8 cellular contexts compared by ENCODE assay signal in the genomic region with DNA sequence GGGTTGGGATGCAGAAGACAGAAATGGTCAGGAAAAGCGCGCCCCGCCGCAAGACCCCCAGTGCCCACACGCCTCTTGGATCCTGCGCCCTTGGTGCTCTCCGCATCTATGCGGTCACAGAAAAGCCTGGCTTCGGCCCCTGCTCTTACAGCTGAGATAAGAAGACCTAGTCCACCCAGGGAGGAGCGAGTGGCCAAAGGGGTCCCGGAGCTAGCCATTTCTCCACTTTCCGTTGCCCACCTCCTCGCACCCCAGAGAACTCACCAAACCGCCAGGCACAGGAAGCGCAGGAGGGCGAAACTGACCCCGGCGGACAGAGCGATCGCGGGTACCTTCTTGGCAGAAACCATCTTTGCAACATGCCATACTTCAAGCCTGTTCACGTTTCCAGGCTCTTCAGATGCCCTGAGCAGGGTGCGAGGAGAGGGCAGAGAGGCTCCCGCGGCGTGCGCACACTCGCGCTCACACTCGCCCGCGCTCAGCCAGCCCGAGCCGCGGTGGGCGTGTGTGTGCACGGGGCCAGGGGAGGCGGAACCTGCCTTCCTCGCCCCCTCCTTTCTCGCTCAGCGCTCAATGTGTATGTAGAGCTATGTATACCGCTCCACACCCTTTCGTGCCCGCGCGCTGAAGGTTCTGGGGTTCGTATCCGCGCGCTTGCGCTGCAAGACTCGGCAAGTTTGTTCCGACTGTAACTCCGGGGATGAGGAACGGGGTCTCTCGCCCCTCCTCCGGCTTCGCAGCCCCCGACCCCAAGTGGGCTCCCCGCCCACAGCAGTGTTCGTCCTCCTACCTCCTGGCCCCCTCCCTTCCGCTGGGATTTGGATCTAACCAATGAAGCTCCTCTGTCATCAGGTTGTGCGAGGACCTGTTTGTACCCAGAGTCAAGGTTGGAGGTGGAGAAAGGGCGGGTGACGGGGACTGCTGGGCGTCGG. TPM values are rescaled to one million over a fixed set of nuclear protein-coding genes. Genes with fewer than 3 reads are reported as not detected.
A peak's percentile ranks its signal among the peaks of the same experiment; 100 is the strongest.
DNase-seq lines count a peak whose midpoint lies in the region; ATAC-seq lines count a peak whose summit lies in the region.

TSS of gene GABRA4 (minus strand) at position 507 of the 932 bp plus-strand sequence. CDS start at position 350, 157 bp downstream.

- no peak within 1 kb of the TSS for H3K4me2 ChIP-seq in GM23248 (ENCODE audit: unreplicated experiment)

- H3K36me3 ChIP-seq in GM23248 (ENCODE audit: low read depth) = no peaks in the 10 kb centered on the region

- H3K27me3 ChIP-seq in GM23248 (replicated peaks; ENCODE audit: insufficient read depth) = peaks cover 18% of the 10 kb centered on the region

- peaks cover 10% of the 10 kb centered on the region for H3K4me1 Mint-ChIP-seq in activated T-cell treated with anti-CD3 and anti-CD28 coated beads, Interleukin-2, amount 50 U/mL, for 72 hours (ENCODE audit: low read depth)

- peak within 1 kb of the TSS; percentile 68 to 71 for H3K4me3 Mint-ChIP-seq in activated T-cell treated with anti-CD3 and anti-CD28 coated beads, Interleukin-2, amount 50 U/mL, for 72 hours

- peak; percentile 49 to 69 for ATAC-seq in activated T-cell treated with anti-CD3 and anti-CD28 coated beads, Interleukin-2, amount 50 U/mL, for 72 hours (replicated peaks in 1 of 2)
- ATAC-seq in left cardiac atrium (peak; percentile 27 to 75), HG03108 (IDR thresholded peaks at IDR 0.05; ENCODE audit: unreplicated experiment) (no peak)

- intact Hi-C loops in left cardiac atrium (cut with DNase I) = no loop called here

- no peaks in the 10 kb centered on the region for H3K9me2 ChIP-seq in GM23248 (ENCODE audit: insufficient read depth)

- no peak within 1 kb of the TSS for H2AFZ ChIP-seq in GM23248

- H4K20me1 ChIP-seq in GM23248 (ENCODE audit: insufficient read depth) = no peaks in the 10 kb centered on the region

- H3K79me2 ChIP-seq in GM23248 (ENCODE audit: insufficient read depth) = no peaks in the 10 kb centered on the region

- H3F3A ChIP-seq in GM23248 (ENCODE audit: insufficient read depth) = no peaks in the 10 kb centered on the region

- H3K4me3 ChIP-seq in GM23248 (no peak within 1 kb of the TSS), skeletal muscle cell (ENCODE audit: low read depth, low read length) (peak within 1 kb of the TSS; percentile 36)

- H3K9me3 ChIP-seq in GM23248 (ENCODE audit: low read depth) = no peaks in the 10 kb centered on the region

- 8 to 11% methylated on average over 51 to 67 of the region's 67 CpGs for WGBS in GM23248 (ENCODE audit: low coverage in 1 of 2, low lambda C conversion rate in 2 of 2, missing lambda C conversion rate in 2 of 2), 2 experiments

- peaks cover 3 to 4% of the 10 kb centered on the region in 2 donors for H3K36me3 Mint-ChIP-seq in activated T-cell treated with anti-CD3 and anti-CD28 coated beads, Interleukin-2, amount 50 U/mL, for 72 hours (ENCODE audit: insufficient read depth in 2 of 2)

- no peaks in the 10 kb centered on the region for H3K4me1 ChIP-seq in GM23248 (ENCODE audit: insufficient read depth)

- in situ Hi-C loops in GM23248 (cut with MboI) = no loop called here

- H3K9ac ChIP-seq in GM23248 = no peak within 1 kb of the TSS

- no peak within 1 kb of the TSS for H3K27ac Mint-ChIP-seq in activated T-cell treated with anti-CD3 and anti-CD28 coated beads, Interleukin-2, amount 50 U/mL, for 72 hours

- no peak within 1 kb of the TSS for H3K27ac ChIP-seq in GM23248

- DNase-seq in GM23248 = peak; percentile 0
- peak; percentile 3 to 5 for DNase-seq in activated T-cell treated with anti-CD3 and anti-CD28 coated beads, Interleukin-2, amount 50 U/mL, for 72 hours
- no peak for DNase-seq in left cardiac atrium
- DNase-seq in skeletal muscle cell (ENCODE audit: low read depth) = no peak
- DNase-seq in epidermal melanocyte (ENCODE audit: insufficient read length, low spot score) = no peak
- DNase-seq in OCI-M1 (lab: John Stamatoyannopoulos, UW) = no peak
- DNase-seq in NCI-H2171 (lab: John Stamatoyannopoulos, UW) = no peak

- H3K27me3 Mint-ChIP-seq in activated T-cell treated with anti-CD3 and anti-CD28 coated beads, Interleukin-2, amount 50 U/mL, for 72 hours (ENCODE audit: low read depth) = peaks cover 55% of the 10 kb centered on the region

- H3K9me3 Mint-ChIP-seq in activated T-cell treated with anti-CD3 and anti-CD28 coated beads, Interleukin-2, amount 50 U/mL, for 72 hours = no peaks in the 10 kb centered on the region

RNA-seq across cellular contexts. Expression of gene GABRA4, which starts in this region (rescaled TPM):
- total RNA-seq in GM23248 (2014; rRNA removed; shearing (Covaris generic)) = not detected in 2 replicates
- polyA plus RNA-seq in GM23248 (2016; fragmentation: Nextera tagmentation; extraction: Ambion mirVana) = not detected in 2 replicates
- not detected for total RNA-seq in activated T-cell treated with anti-CD3 and anti-CD28 coated beads, Interleukin-2, amount 50 U/mL, for 72 hours
- 1 to 10 TPM; 2.1 to 2.5 TPM for total RNA-seq in left cardiac atrium

Comparison
In these comparisons a context has a peak if more than half of its experiments do, and no peak if none do; other contexts are left out.
1. Peak in DNase-seq in GM23248; RNA of the gene not detected or under 1 TPM.
2. Peak in DNase-seq and ATAC-seq in activated T-cell treated with anti-CD3 and anti-CD28 coated beads, Interleukin-2, amount 50 U/mL, for 72 hours; RNA of the gene not detected or under 1 TPM.